In the genomic region with DNA sequence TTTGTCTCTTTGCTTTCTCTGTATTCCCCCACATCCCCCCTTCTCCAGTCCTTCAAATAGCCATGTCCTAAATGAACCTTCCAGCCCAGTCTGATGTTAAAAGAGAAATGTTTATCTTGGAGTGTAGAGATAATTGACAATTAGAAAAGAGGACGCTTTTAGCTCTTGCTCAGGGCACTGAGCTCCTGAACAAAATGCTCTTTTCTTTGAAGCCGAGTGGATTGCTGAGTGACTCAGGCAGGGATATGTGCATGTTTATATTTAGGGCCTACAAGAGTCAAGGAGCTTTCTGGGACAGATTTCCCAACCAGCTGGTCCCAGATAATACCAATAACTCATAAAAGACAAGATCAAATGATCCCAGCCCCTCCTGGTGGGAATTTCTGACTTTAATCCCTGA, we compare ENCODE assay signal across 12 cellular contexts.
DNase-seq lines count a peak whose midpoint lies in the region; ATAC-seq and TF ChIP-seq lines count a peak whose summit lies in the region.
"Had no signal": no experiment of that assay in that cellular context is flagged by ENCODE, and none has a peak within 500 bp of the region (broad histone marks: within the 10 kb centered on the region; RNA-seq: fewer than 3 reads in every experiment).

No MANE protein-coding gene starts in this region.

- H3K4me1 ChIP-seq in neuronal stem cell (ENCODE audit: control insufficient read depth in 2 of 2, insufficient read depth in 1 of 2, low read depth in 1 of 2, low read length in 2 of 2) = no peaks in the 10 kb centered on the region

- H3K79me1 ChIP-seq in neuronal stem cell (ENCODE audit: low read depth, low read length) = no peaks in the 10 kb centered on the region

- no peak overlapping the region for H2BK12ac ChIP-seq in neuronal stem cell (ENCODE audit: low read length)

- no peak overlapping the region for H3K4me3 ChIP-seq in AG10803 (ENCODE audit: low read length)
- no peak overlapping the region for H3K4me3 ChIP-seq in fibroblast of the aortic adventitia (ENCODE audit: low read depth, low read length)
- no peak overlapping the region for H3K4me3 ChIP-seq in neuronal stem cell (ENCODE audit: low read length in 2 of 2)
- H3K4me3 ChIP-seq: suprapubic skin had no signal

- H2BK5ac ChIP-seq in neuronal stem cell (ENCODE audit: low read length) = no peak overlapping the region

- H2BK15ac ChIP-seq in neuronal stem cell (ENCODE audit: low read length) = no peak overlapping the region

- no peak overlapping the region for H3K14ac ChIP-seq in neuronal stem cell (ENCODE audit: low read length)

- no peak overlapping the region for H3K9ac ChIP-seq in neuronal stem cell (ENCODE audit: low read depth, low read length, poor library complexity)

- no peak overlapping the region for H3K23ac ChIP-seq in neuronal stem cell (ENCODE audit: low read depth, low read length, poor library complexity)

- no peaks in the 10 kb centered on the region for H3K36me3 ChIP-seq in neuronal stem cell (replicated peaks in 1 of 2; ENCODE audit: control insufficient read depth in 2 of 2, insufficient read depth in 2 of 2, low read length in 2 of 2)
- H3K36me3 ChIP-seq: suprapubic skin had no signal

- no peak overlapping the region for H2AK5ac ChIP-seq in neuronal stem cell (ENCODE audit: low read depth, low read length)

- TF ChIP-seq CTCF in AG10803 (conservative IDR thresholded peaks at IDR 0.05; ENCODE audit: low read length) (no peak), fibroblast of the aortic adventitia (IDR thresholded peaks at IDR 0.05; ENCODE audit: insufficient read depth, low read length) (no peak)

- H4K8ac ChIP-seq in neuronal stem cell (ENCODE audit: low read depth, low read length) = no peak overlapping the region

- DNase-seq in AG10803 (ENCODE audit: low read depth) (peak; percentile 58), NCI-H82 treated with DMSO at 0.1 percent for 48 hours (lab: John Stamatoyannopoulos, UW; ENCODE audit: unreplicated experiment) (peak; percentile 30), fibroblast of the aortic adventitia (ENCODE audit: low read depth) (peak; percentile 61), neuronal stem cell (ENCODE audit: low spot score) (no peak), HK-2 (ENCODE audit: unreplicated experiment) (no peak)
- DNase-seq: activated CD4-positive, alpha-beta T cell treated with anti-CD3 and anti-CD28 coated beads for 48 hours; glutamatergic neuron; NCI-H774 had no signal

- ATAC-seq in HG03025 (IDR thresholded peaks at IDR 0.05; ENCODE audit: low FRiP score, unreplicated experiment) = no peak
- no peak for ATAC-seq in HG02885 (IDR thresholded peaks at IDR 0.05; ENCODE audit: poor library complexity, unreplicated experiment)
- ATAC-seq in GM21825 (IDR thresholded peaks at IDR 0.05; ENCODE audit: unreplicated experiment) = no peak

- H4K91ac ChIP-seq in neuronal stem cell (ENCODE audit: low read depth, low read length, poor library complexity) = no peak overlapping the region

- H2BK120ac ChIP-seq in neuronal stem cell (ENCODE audit: low read depth, low read length) = no peak overlapping the region

- H3K9me3 ChIP-seq in neuronal stem cell (replicated peaks in 1 of 2; ENCODE audit: control insufficient read depth in 2 of 2, insufficient read depth in 1 of 2, low read depth in 1 of 2, low read length in 2 of 2) = no peaks in the 10 kb centered on the region
- H3K9me3 ChIP-seq: suprapubic skin had no signal

- no peak overlapping the region for H3K18ac ChIP-seq in neuronal stem cell (ENCODE audit: low read length)

- no peak overlapping the region for H3K4ac ChIP-seq in neuronal stem cell (ENCODE audit: low read length)

- no peaks in the 10 kb centered on the region for H3K27me3 ChIP-seq in neuronal stem cell (ENCODE audit: control insufficient read depth in 3 of 3, insufficient read depth in 3 of 3, low read depth in 1 of 3, low read length in 3 of 3)
- H3K27me3 ChIP-seq: suprapubic skin had no signal

- no peak overlapping the region for H3K4me2 ChIP-seq in neuronal stem cell (ENCODE audit: insufficient read depth, low read length, poor library complexity, severe bottlenecking)

- H3K27ac ChIP-seq in neuronal stem cell (replicated peaks; ENCODE audit: low read length) = no peak overlapping the region
- H3K27ac ChIP-seq: suprapubic skin had no signal

- H2AFZ ChIP-seq in neuronal stem cell (ENCODE audit: low read length) = peak overlapping the region; percentile 32

- WGBS in neuronal stem cell (ENCODE audit: extremely low coverage in 2 of 2, insufficient read length in 2 of 2, insufficient replicate concordance in 1 of 2), 2 donors = no CpG with 5 or more reads among the region's 2 CpGs

Comparison
In these comparisons a context has a peak if more than half of its experiments do, and no peak if none do; other contexts are left out.
1. DNase-seq: peak in AG10803 (single experiment), NCI-H82 treated with DMSO at 0.1 percent for 48 hours (single experiment) and fibroblast of the aortic adventitia (single experiment); none in neuronal stem cell (single experiment) and HK-2 (single experiment).